21 cellular contexts compared by ENCODE assay signal in genomic region chr7:138407792-138408191, GRCh38.
"Had no signal": no experiment of that assay in that cellular context is flagged by ENCODE, and none has a peak within 500 bp of the region (broad histone marks: within the 10 kb centered on the region; RNA-seq: fewer than 3 reads in every experiment).

No MANE protein-coding gene starts in this region.

- H3K9me3 Mint-ChIP-seq: activated CD4-positive, alpha-beta T cell treated with anti-CD3 and anti-CD28 coated beads, Interleukin-2, amount 10 ng/mL, durations not matched to agents 7 days and 5 days; immature natural killer cell; natural killer cell treated with Interleukin-12 subunit alpha and Interleukin-12 subunit beta and Interleukin-15 and Interleukin-18, amount 100 ng/mL, for 72 hours had no signal

- H3K27ac Mint-ChIP-seq: activated CD4-positive, alpha-beta T cell treated with anti-CD3 and anti-CD28 coated beads, Interleukin-2, amount 10 ng/mL, durations not matched to agents 7 days and 5 days; activated naive CD4-positive, alpha-beta T cell treated with anti-CD3 and anti-CD28 coated beads, Interleukin-2, amount 10 ng/mL, durations not matched to agents 7 days and 5 days; activated naive CD8-positive, alpha-beta T cell treated with anti-CD3 and anti-CD28 coated beads, Interleukin-2, amount 50 U/mL, for 24 hours; immature natural killer cell; natural killer cell treated with Interleukin-12 subunit alpha and Interleukin-12 subunit beta and Interleukin-15 and Interleukin-18, amount 100 ng/mL, for 72 hours; progenitor cell of endocrine pancreas had no signal

- ATAC-seq: activated CD4-positive, CD25-positive, alpha-beta regulatory T cell treated with anti-CD3 and anti-CD28 coated beads, Interleukin-2, amount 50 U/mL, for 24 hours; activated naive CD8-positive, alpha-beta T cell treated with anti-CD3 and anti-CD28 coated beads, Interleukin-2, amount 50 U/mL, for 24 hours; esophagus mucosa; gastroesophageal sphincter; natural killer cell treated with Interleukin-12 subunit alpha and Interleukin-12 subunit beta and Interleukin-15 and Interleukin-18, amount 100 ng/mL, for 72 hours; stimulated activated naive CD8-positive, alpha-beta T cell treated with anti-CD3 and anti-CD28 coated beads, Interleukin-15, Interleukin-2, amounts not matched to agents 100 U/mL and 50 U/mL, for 24 hours had no signal

- H3K36me3 Mint-ChIP-seq: activated naive CD4-positive, alpha-beta T cell treated with anti-CD3 and anti-CD28 coated beads, Interleukin-2, amount 10 ng/mL, durations not matched to agents 7 days and 5 days; brain; immature natural killer cell; natural killer cell treated with Interleukin-12 subunit alpha and Interleukin-12 subunit beta and Interleukin-15 and Interleukin-18, amount 100 ng/mL, for 72 hours had no signal

- H3K4me3 Mint-ChIP-seq: activated CD4-positive, alpha-beta T cell treated with anti-CD3 and anti-CD28 coated beads, Interleukin-2, amount 10 ng/mL, durations not matched to agents 7 days and 5 days; activated naive CD4-positive, alpha-beta T cell treated with anti-CD3 and anti-CD28 coated beads, Interleukin-2, amount 10 ng/mL, durations not matched to agents 7 days and 5 days; activated naive CD8-positive, alpha-beta T cell treated with anti-CD3 and anti-CD28 coated beads, Interleukin-2, amount 50 U/mL, for 24 hours; brain; immature natural killer cell; natural killer cell treated with Interleukin-12 subunit alpha and Interleukin-12 subunit beta and Interleukin-15 and Interleukin-18, amount 100 ng/mL, for 72 hours had no signal

- DNase-seq: activated CD4-positive, alpha-beta T cell treated with anti-CD3 and anti-CD28 coated beads, Interleukin-2, amount 10 ng/mL, durations not matched to agents 7 days and 5 days; activated CD8-positive, alpha-beta memory T cell treated with anti-CD3 and anti-CD28 coated beads, Interleukin-2, amount 50 U/mL, for 4 hours; activated effector memory CD4-positive, alpha-beta T cell treated with Interleukin-2 at 50 U/mL for 16 hours; activated naive CD4-positive, alpha-beta T cell treated with anti-CD3 and anti-CD28 coated beads, Interleukin-2, amount 10 ng/mL, durations not matched to agents 7 days and 5 days; activated naive CD8-positive, alpha-beta T cell treated with anti-CD3 and anti-CD28 coated beads, Interleukin-2, amount 50 U/mL, for 24 hours; activated T-cell treated with anti-CD3 and anti-CD28 coated beads, Interleukin-2, amount 50 U/mL, for 48 hours; anterior cingulate cortex; caudate nucleus; immature natural killer cell; kidney glomerular epithelial cell; stimulated activated CD4-positive, alpha-beta T cell treated with anti-CD3 and anti-CD28 coated beads, Interleukin-12 subunit alpha, Interleukin-12 subunit beta, amount 100 ng/mL, for 4 hours; stimulated activated CD4-positive, alpha-beta T cell treated with anti-CD3 and anti-CD28 coated beads, Interleukin-1b, Interleukin-23, amount 100 ng/mL, for 48 hours; stimulated activated naive CD8-positive, alpha-beta T cell treated with anti-CD3 and anti-CD28 coated beads, Interleukin-15, Interleukin-2, amounts not matched to agents 100 U/mL and 50 U/mL, for 24 hours; T1000; transverse colon had no signal

- H3K4me1 Mint-ChIP-seq: activated CD4-positive, alpha-beta T cell treated with anti-CD3 and anti-CD28 coated beads, Interleukin-2, amount 10 ng/mL, durations not matched to agents 7 days and 5 days; activated naive CD4-positive, alpha-beta T cell treated with anti-CD3 and anti-CD28 coated beads, Interleukin-2, amount 10 ng/mL, durations not matched to agents 7 days and 5 days; activated naive CD8-positive, alpha-beta T cell treated with anti-CD3 and anti-CD28 coated beads, Interleukin-2, amount 50 U/mL, for 24 hours; immature natural killer cell had no signal

- H3K27me3 Mint-ChIP-seq: activated CD4-positive, alpha-beta T cell treated with anti-CD3 and anti-CD28 coated beads, Interleukin-2, amount 10 ng/mL, durations not matched to agents 7 days and 5 days; activated naive CD8-positive, alpha-beta T cell treated with anti-CD3 and anti-CD28 coated beads, Interleukin-2, amount 50 U/mL, for 24 hours; progenitor cell of endocrine pancreas had no signal
